ENCODE assay signal across 28 cellular contexts in the genomic region with DNA sequence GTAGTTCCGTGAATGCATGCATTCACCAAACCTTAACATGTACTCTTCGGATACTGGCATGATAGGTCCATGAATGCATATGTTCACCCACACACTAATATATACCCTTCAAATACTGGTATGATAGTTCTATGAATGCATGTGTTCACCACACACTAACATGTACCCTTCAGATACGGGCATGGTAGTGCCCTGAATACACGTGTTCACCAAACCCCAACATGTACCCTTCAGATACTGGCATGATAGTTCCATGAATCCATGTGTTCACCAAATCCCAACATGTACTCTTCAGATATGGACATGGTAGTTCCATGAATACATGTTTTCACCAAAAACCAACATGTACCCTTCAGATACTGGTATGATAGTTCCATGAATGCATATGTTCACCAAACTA. TPM values are rescaled to one million over a fixed set of nuclear protein-coding genes. Genes with fewer than 3 reads are reported as not detected.
"Had no signal": no experiment of that assay in that cellular context is flagged by ENCODE, and none has a peak within 500 bp of the region (broad histone marks: within the 10 kb centered on the region; RNA-seq: fewer than 3 reads in every experiment).

No MANE protein-coding gene starts in this region.

- H3K36me3 ChIP-seq: stomach, suprapubic skin, thoracic aorta, thyroid gland, tibial artery, tibial nerve, transverse colon, upper lobe of left lung, upper lobe of right lung, uterus, vagina had no signal

- H3K4me1 ChIP-seq: stomach, suprapubic skin, testis, thyroid gland, tibial artery, tibial nerve, transverse colon, upper lobe of left lung, upper lobe of right lung, uterus, vagina had no signal

- FAIRE-seq: urothelium cell line had no signal

- H3K27me3 ChIP-seq: suprapubic skin, testis, thyroid gland, tibial artery, tibial nerve, upper lobe of left lung, upper lobe of right lung, uterus, vagina had no signal

- DNase-seq: stimulated activated CD4-positive, alpha-beta T cell treated with anti-CD3 and anti-CD28 coated beads, Interleukin-2, amount 100 ng/mL, for 48 hours; stimulated activated CD4-positive, alpha-beta T cell treated with anti-CD3 and anti-CD28 coated beads, Interleukin-4, amount 100 ng/mL, for 1 hour; stimulated activated CD4-positive, alpha-beta T cell treated with anti-CD3 and anti-CD28 coated beads, Interleukin-4, amount 100 ng/mL, for 24 hours; stimulated activated CD4-positive, alpha-beta T cell treated with anti-CD3 and anti-CD28 coated beads, Interleukin-4, amount 100 ng/mL, for 4 hours; stimulated activated CD8-positive, alpha-beta memory T cell treated with anti-CD3 and anti-CD28 coated beads, Interleukin-4, amount 100 ng/mL, for 48 hours; stimulated activated naive B cell treated with anti-CD40 and anti-IgM and Interleukin-4, amounts not matched to agents 10 μg/mL and 1 μg/mL and 100 μg/mL, for 72 hours; stimulated activated naive CD4-positive, alpha-beta T cell; stimulated activated naive CD4-positive, alpha-beta T cell treated with Interleukin-2 at 50 U/mL for 16 hours; stimulated activated naive CD8-positive, alpha-beta T cell treated with anti-CD3 and anti-CD28 coated beads, Interleukin-15, amount 100 ng/mL, for 72 hours; stimulated activated naive CD8-positive, alpha-beta T cell treated with anti-CD3 and anti-CD28 coated beads, Interleukin-15, Interleukin-2, amounts not matched to agents 100 U/mL and 50 U/mL, for 24 hours; stomach; substantia nigra; testis; thyroid gland; tibial artery; transverse colon; trophoblast cell; upper lobe of left lung; upper lobe of right lung; uterus had no signal

- H3K27ac ChIP-seq: stomach, suprapubic skin, testis, thoracic aorta, thyroid gland, tibial artery, tibial nerve, transverse colon, upper lobe of left lung, upper lobe of right lung, uterus, vagina had no signal

- ATAC-seq: stimulated activated effector memory CD8-positive, alpha-beta T cell treated with anti-CD3 and anti-CD28 coated beads, Interleukin-12 subunit alpha, Interleukin-12 subunit beta, amount 100 ng/mL, for 72 hours; stimulated activated memory B cell treated with anti-CD40 and anti-IgM and Interleukin-4, amounts not matched to agents 10 μg/mL and 1 μg/mL and 100 μg/mL, for 72 hours; stimulated activated naive B cell treated with anti-CD40 and anti-IgM and Interleukin-4, amounts not matched to agents 10 μg/mL and 1 μg/mL and 100 μg/mL, for 72 hours; stimulated activated naive CD8-positive, alpha-beta T cell treated with anti-CD3 and anti-CD28 coated beads, Interleukin-15, amount 100 ng/mL, for 72 hours; stimulated activated naive CD8-positive, alpha-beta T cell treated with anti-CD3 and anti-CD28 coated beads, Interleukin-15, Interleukin-2, amounts not matched to agents 100 U/mL and 50 U/mL, for 24 hours; upper lobe of right lung had no signal

- H3K4me3 ChIP-seq: stomach, suprapubic skin, testis, thoracic aorta, thyroid gland, tibial artery, tibial nerve, transverse colon, upper lobe of left lung, upper lobe of right lung, uterus, vagina had no signal

- H3K9me3 ChIP-seq: testis, thyroid gland, uterus had no signal

RNA-seq across cellular contexts. Expression of a gene that starts 48.5 kb away (rescaled TPM):
- total RNA-seq: temporal lobe had no signal
